Comparison of ENCODE assay signal across 8 cellular contexts in genomic region chr3:150407051-150407817, GRCh38. TPM values are rescaled to one million over a fixed set of nuclear protein-coding genes. Genes with fewer than 3 reads are reported as not detected.
A peak's percentile ranks its signal among the peaks of the same experiment; 100 is the strongest.
DNase-seq lines count a peak whose midpoint lies in the region; TF ChIP-seq lines count a peak whose summit lies in the region.

No MANE protein-coding gene starts in this region.

- H3K9ac ChIP-seq in mucosa of rectum (ENCODE audit: low read depth in 1 of 2, low read length in 2 of 2) = peak overlapping the region; percentile 95 to 100

- peak overlapping the region; percentile 99 for H3K27ac ChIP-seq in mucosa of rectum (ENCODE audit: low read depth in 2 of 2, low read length in 2 of 2)

- H3K36me3 ChIP-seq in mucosa of rectum (ENCODE audit: control insufficient read depth in 2 of 2, insufficient read depth in 2 of 2, low read length in 2 of 2) = no peaks in the 10 kb centered on the region

- TF ChIP-seq POLR2A in lower leg skin (IDR thresholded peaks at IDR 0.05) = no peak

- H3K9me3 ChIP-seq in mucosa of rectum (ENCODE audit: control insufficient read depth in 2 of 2, low read length in 2 of 2) = no peaks in the 10 kb centered on the region

- DNase-seq in DMS 273 (lab: John Stamatoyannopoulos, UW; ENCODE audit: unreplicated experiment) (peak; percentile 58), DMS 273 treated with DMSO at 0.1 percent for 48 hours (lab: John Stamatoyannopoulos, UW) (no peak), NCI-H446 treated with DMSO at 0.1 percent for 48 hours (lab: John Stamatoyannopoulos, UW) (peak; percentile 48), cerebellum (ENCODE audit: low spot score) (peak; percentile 2), NCI-H128 (lab: John Stamatoyannopoulos, UW; ENCODE audit: unreplicated experiment) (no peak), lower leg skin (ENCODE audit: low spot score in 2 of 2) (no peak), NCI-H1417 treated with DMSO at 0.1 percent for 48 hours (lab: John Stamatoyannopoulos, UW) (no peak)

- intact Hi-C loops in lower leg skin (cut with DNase I; ENCODE audit: low total_unique reads) = no loop called here

- peak overlapping the region; percentile 98 to 99 for H3K4me3 ChIP-seq in mucosa of rectum (ENCODE audit: low read length in 2 of 2)
- H3K4me3 ChIP-seq in lower leg skin (ENCODE audit: low read depth, poor library complexity, severe bottlenecking) = no peak overlapping the region

- H3K4me1 ChIP-seq in mucosa of rectum (ENCODE audit: control insufficient read depth in 2 of 2, insufficient read depth in 2 of 2, low read length in 2 of 2) = peaks cover 0 to 10% of the 10 kb centered on the region in 2 donors

- WGBS in lower leg skin, 2 donors = 27 to 30% methylated on average over 12 of the region's 12 CpGs

- no peaks in the 10 kb centered on the region for H3K27me3 ChIP-seq in mucosa of rectum (ENCODE audit: control insufficient read depth in 2 of 2, insufficient read depth in 2 of 2, low read length in 2 of 2)

- no peak for TF ChIP-seq CTCF in lower leg skin (IDR thresholded peaks at IDR 0.05)

RNA-seq across cellular contexts. Expression of gene TSC22D2, which starts 0.9 kb away (rescaled TPM):
- total RNA-seq in cerebellum = 39.0 TPM
- 10 to 100 TPM; 13.0 to 60.4 (median 16.7) TPM for total RNA-seq in lower leg skin

Comparison
In these comparisons a context has a peak if more than half of its experiments do, and no peak if none do; other contexts are left out.
1. DNase-seq: peak in DMS 273 (single experiment), NCI-H446 treated with DMSO at 0.1 percent for 48 hours (single experiment) and cerebellum (single experiment); none in DMS 273 treated with DMSO at 0.1 percent for 48 hours (single experiment), NCI-H128 (single experiment), lower leg skin (0 of 2) and NCI-H1417 treated with DMSO at 0.1 percent for 48 hours (single experiment).